Comparison of ENCODE assay signal across 8 cellular contexts in the genomic region with DNA sequence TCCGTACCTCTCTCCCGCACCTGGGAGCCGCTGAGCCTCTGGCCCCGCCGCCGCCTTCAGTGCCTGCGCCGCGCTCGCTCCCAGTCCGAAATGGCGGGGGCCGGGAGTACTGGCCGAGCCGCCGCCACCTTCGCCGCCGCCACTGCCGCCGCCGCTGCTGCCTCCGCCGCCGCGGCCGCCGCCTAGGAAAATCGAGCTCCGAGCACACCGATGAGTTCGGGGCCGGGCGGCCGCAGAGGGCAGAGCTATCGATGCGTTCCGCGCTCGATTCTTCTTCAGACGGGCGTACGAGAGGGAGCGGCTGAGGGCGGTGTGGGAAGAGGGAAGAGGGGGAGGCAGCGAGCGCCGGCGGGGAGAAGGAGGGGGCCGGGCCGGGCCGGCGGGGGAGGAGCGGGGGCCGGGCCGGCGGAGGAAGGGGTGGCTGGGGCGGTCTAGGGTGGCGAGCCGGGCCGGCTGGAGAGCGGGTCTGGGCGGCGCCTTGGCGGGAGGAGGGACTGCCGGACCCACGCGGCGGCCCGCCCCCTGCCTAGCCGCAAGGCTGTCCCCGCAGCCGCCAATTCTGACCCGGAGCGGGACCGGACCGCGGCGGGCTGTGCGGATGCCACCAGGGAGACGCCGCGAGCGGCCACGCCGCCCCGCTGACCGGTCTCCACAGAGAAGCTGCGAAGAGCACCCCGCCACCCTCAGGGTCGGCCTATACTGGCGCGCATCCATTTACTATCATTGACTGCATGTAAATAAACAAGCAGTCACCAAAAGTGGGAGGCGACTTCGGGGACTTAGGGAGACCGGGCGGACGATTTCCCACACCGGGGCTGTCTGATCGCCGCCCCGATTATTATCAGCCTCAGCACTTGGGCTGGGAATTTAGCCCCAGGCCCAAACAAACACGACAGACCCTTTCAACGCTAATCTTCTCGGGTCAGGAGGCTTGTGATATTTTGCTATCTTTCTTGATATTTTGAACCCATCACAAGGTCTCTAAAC. TPM values are rescaled to one million over a fixed set of nuclear protein-coding genes. Genes with fewer than 3 reads are reported as not detected.
DNase-seq lines count a peak whose midpoint lies in the region; ATAC-seq and TF ChIP-seq lines count a peak whose summit lies in the region.

A gene (minus strand): TSS at position 186 of the 987 bp plus-strand sequence.

- peaks cover 63% of the 10 kb centered on the region for H3K4me1 Mint-ChIP-seq in Caco-2 (ENCODE audit: low read depth, unreplicated experiment)
- H3K4me1 Mint-ChIP-seq in activated CD8-positive, alpha-beta memory T cell treated with anti-CD3 and anti-CD28 coated beads, Interleukin-2, amount 10 ng/mL, durations not matched to agents 7 days and 5 days: peaks cover 32% of the 10 kb centered on the region

- no peak within 1 kb of the TSS for H4K5ac ChIP-seq in mesendoderm (ENCODE audit: low read length)

- H3K4me1 ChIP-seq in Caco-2 (peaks cover 47% of the 10 kb centered on the region), endocrine pancreas (ENCODE audit: control insufficient read depth, insufficient read depth, low read length) (no peaks in the 10 kb centered on the region), mesendoderm (ENCODE audit: control insufficient read depth, low read depth, low read length) (peaks cover 5% of the 10 kb centered on the region)

- peak within 1 kb of the TSS; percentile 63 for H2BK120ac ChIP-seq in mesendoderm (ENCODE audit: low read depth, low read length)

- peaks cover 31% of the 10 kb centered on the region for H3K79me2 ChIP-seq in mesendoderm (ENCODE audit: control insufficient read depth, insufficient read depth, low read length)

- CTCF ChIA-PET in Caco-2 (lab: Charles Lee): interaction anchor here (0.6 to 1.0 kb wide), 5 partner anchors 10 to 133 kb away, joined by 3 to 6 read pairs (median 3); no protein-coding TSS in a partner anchor
- CTCF ChIA-PET in activated CD8-positive, alpha-beta memory T cell treated with anti-CD3 and anti-CD28 coated beads, Interleukin-2, amount 10 ng/mL, durations not matched to agents 7 days and 5 days (lab: Charles Lee): interaction anchor here (0.7 to 2.3 kb wide), 6 partner anchors 9 to 134 kb away, joined by 3 to 25 read pairs (median 4); no protein-coding TSS in a partner anchor

- H3K79me1 ChIP-seq in mesendoderm (ENCODE audit: low read length): peaks cover 2% of the 10 kb centered on the region

- H3K9me3 Mint-ChIP-seq in Caco-2 (ENCODE audit: unreplicated experiment): peaks cover 21% of the 10 kb centered on the region
- H3K9me3 Mint-ChIP-seq in activated CD8-positive, alpha-beta memory T cell treated with anti-CD3 and anti-CD28 coated beads, Interleukin-2, amount 10 ng/mL, durations not matched to agents 7 days and 5 days (ENCODE audit: low read depth): no peaks in the 10 kb centered on the region

- no peaks in the 10 kb centered on the region for H3K27me3 Mint-ChIP-seq in Caco-2 (ENCODE audit: insufficient read depth, unreplicated experiment)
- H3K27me3 Mint-ChIP-seq in activated CD8-positive, alpha-beta memory T cell treated with anti-CD3 and anti-CD28 coated beads, Interleukin-2, amount 10 ng/mL, durations not matched to agents 7 days and 5 days: peaks cover 9% of the 10 kb centered on the region

- H4K8ac ChIP-seq in mesendoderm (ENCODE audit: low read depth, low read length): peak within 1 kb of the TSS; percentile 60

- peak within 1 kb of the TSS; percentile 94 for H3K56ac ChIP-seq in mesendoderm (ENCODE audit: low read length)

- H3K4me3 ChIP-seq in Caco-2 (ENCODE audit: low read depth, low read length): peak within 1 kb of the TSS; percentile 78
- peak within 1 kb of the TSS; percentile 81 for H3K4me3 ChIP-seq in endocrine pancreas (ENCODE audit: control insufficient read depth, insufficient read depth, low read length)
- peak within 1 kb of the TSS; percentile 75 for H3K4me3 ChIP-seq in mesendoderm (ENCODE audit: low read length)

- peak within 1 kb of the TSS; percentile 96 for H3K27ac ChIP-seq in mesendoderm (ENCODE audit: low read depth, low read length)

- H3K36me3 ChIP-seq in Caco-2 (ENCODE audit: control insufficient read depth, insufficient read depth, low read length) (no peaks in the 10 kb centered on the region), endocrine pancreas (ENCODE audit: control insufficient read depth, insufficient read depth, low read length) (no peaks in the 10 kb centered on the region), mesendoderm (ENCODE audit: control insufficient read depth, insufficient read depth, low read length) (no peaks in the 10 kb centered on the region)

- H2AK5ac ChIP-seq in mesendoderm (ENCODE audit: low read length): no peak within 1 kb of the TSS

- no peak within 1 kb of the TSS for H2BK5ac ChIP-seq in mesendoderm (ENCODE audit: low read length)

- peak; percentile 74 for ATAC-seq in GM21390 (IDR thresholded peaks at IDR 0.05; ENCODE audit: unreplicated experiment)
- peak; percentile 89 for ATAC-seq in activated CD8-positive, alpha-beta memory T cell treated with anti-CD3 and anti-CD28 coated beads, Interleukin-2, amount 10 ng/mL, durations not matched to agents 7 days and 5 days

- BruUV-seq in Caco-2 (replicated peaks; lab: Mats Ljungman, UMichigan): TSS peak; percentile 84

- TF ChIP-seq CTCF in Caco-2 (IDR thresholded peaks at IDR 0.05; ENCODE audit: insufficient read depth in 1 of 2, low read depth in 1 of 2, low read length in 1 of 2, severe bottlenecking in 1 of 2, unreplicated experiment in 1 of 2): no peak

- POLR2A ChIA-PET in Caco-2 (lab: Charles Lee): interaction anchor here (0.5 to 1.9 kb wide), 8 partner anchors 8 to 1772 kb away, joined by 3 to 9 read pairs (median 4); a partner anchor contains a TSS

- peak within 1 kb of the TSS; percentile 98 for H3K4me3 Mint-ChIP-seq in Caco-2 (ENCODE audit: unreplicated experiment)
- peak within 1 kb of the TSS; percentile 85 for H3K4me3 Mint-ChIP-seq in activated CD8-positive, alpha-beta memory T cell treated with anti-CD3 and anti-CD28 coated beads, Interleukin-2, amount 10 ng/mL, durations not matched to agents 7 days and 5 days

- H3K36me3 Mint-ChIP-seq in Caco-2 (ENCODE audit: insufficient read depth, unreplicated experiment): peaks cover 65% of the 10 kb centered on the region
- H3K36me3 Mint-ChIP-seq in activated CD8-positive, alpha-beta memory T cell treated with anti-CD3 and anti-CD28 coated beads, Interleukin-2, amount 10 ng/mL, durations not matched to agents 7 days and 5 days: peaks cover 14% of the 10 kb centered on the region

- H3K27ac Mint-ChIP-seq in Caco-2 (ENCODE audit: unreplicated experiment): peak within 1 kb of the TSS; percentile 79
- peak within 1 kb of the TSS; percentile 89 for H3K27ac Mint-ChIP-seq in activated CD8-positive, alpha-beta memory T cell treated with anti-CD3 and anti-CD28 coated beads, Interleukin-2, amount 10 ng/mL, durations not matched to agents 7 days and 5 days

- H3K4me2 ChIP-seq in mesendoderm (ENCODE audit: low read length): peak within 1 kb of the TSS; percentile 88

- H3K9ac ChIP-seq in endocrine pancreas (ENCODE audit: control insufficient read depth, insufficient read depth, low read length) (peak within 1 kb of the TSS; percentile 91), mesendoderm (ENCODE audit: low read length) (peak within 1 kb of the TSS; percentile 90)

- DNase-seq in Caco-2 (peak; percentile 99), HUDEP-2 (lab: John Stamatoyannopoulos, UW; ENCODE audit: unreplicated experiment in 76 of 76) (peak; percentile 36 to 95 (median 89)), NOMO-1 treated with dmso at 0.1 percent for 144 hours (lab: John Stamatoyannopoulos, UW; ENCODE audit: unreplicated experiment) (peak; percentile 98), mesendoderm (peak; percentile 99)
- peak; percentile 95 for DNase-seq in activated CD8-positive, alpha-beta memory T cell treated with anti-CD3 and anti-CD28 coated beads, Interleukin-2, amount 10 ng/mL, durations not matched to agents 7 days and 5 days
- DNase-seq in stimulated activated CD8-positive, alpha-beta memory T cell treated with anti-CD3 and anti-CD28 coated beads, Interleukin-12 subunit alpha, Interleukin-12 subunit beta, amount 100 ng/mL, for 4 hours (ENCODE audit: low read depth): peak; percentile 82

- peaks cover 20% of the 10 kb centered on the region for H3K9me3 ChIP-seq in Caco-2
- no peaks in the 10 kb centered on the region for H3K9me3 ChIP-seq in endocrine pancreas (ENCODE audit: control insufficient read depth, low read length)

- H2BK15ac ChIP-seq in mesendoderm (replicated peaks; ENCODE audit: low read depth): no peak within 1 kb of the TSS

- H3K4ac ChIP-seq in mesendoderm (ENCODE audit: low read depth, low read length): peak within 1 kb of the TSS; percentile 100

- intact Hi-C loops in Caco-2 (cut with micrococcal nuclease; ENCODE audit: unreplicated experiment): loop anchor here (1.0 kb wide), 1 partner anchor 133 kb away; no protein-coding TSS in a partner anchor

- no CpG with 5 or more reads among the region's 105 CpGs for WGBS in mesendoderm (ENCODE audit: extremely low coverage, insufficient coverage, low lambda C conversion rate)

- H3K23ac ChIP-seq in mesendoderm (ENCODE audit: low read length): peak within 1 kb of the TSS; percentile 39

- H3K18ac ChIP-seq in mesendoderm (ENCODE audit: low read length): peak within 1 kb of the TSS; percentile 100

- H3K27me3 ChIP-seq in Caco-2 (replicated peaks; ENCODE audit: control insufficient read depth, insufficient read depth, low read length): no peaks in the 10 kb centered on the region
- no peaks in the 10 kb centered on the region for H3K27me3 ChIP-seq in endocrine pancreas (ENCODE audit: control insufficient read depth, insufficient read depth, low read length)
- no peaks in the 10 kb centered on the region for H3K27me3 ChIP-seq in mesendoderm (ENCODE audit: insufficient read depth, low read length, poor library complexity)

RNA-seq across cellular contexts. Expression of the gene that starts here (rescaled TPM):
- total RNA-seq in Caco-2 (2022): 162 and 179 TPM in 2 replicates
- 10 to 100 TPM; 33.7 to 41.6 TPM for total RNA-seq in activated CD8-positive, alpha-beta memory T cell treated with anti-CD3 and anti-CD28 coated beads, Interleukin-2, amount 10 ng/mL, durations not matched to agents 7 days and 5 days
- polyA plus RNA-seq in mesendoderm (2013, experiment 1 of 2): 56.3 TPM
- polyA plus RNA-seq in mesendoderm (2013, experiment 2 of 2): 55.6 TPM

Comparison
In these comparisons a context has a peak if more than half of its experiments do, and no peak if none do; other contexts are left out.
1. Peak in every context shown above with its lines: DNase-seq, ATAC-seq, H3K4me3 ChIP-seq and H3K27ac ChIP-seq.